In genomic region chr1:56432561-56432971, GRCh38 we compare ENCODE assay signal across 1 cellular context.
TF ChIP-seq lines count a peak whose summit lies in the region.

No MANE protein-coding gene starts in this region.

TF ChIP-seq in GM23338, 12 proteins besides CTCF, POLR2A, EP300 and RAD21:
- TF ChIP-seq, protein P1, sequence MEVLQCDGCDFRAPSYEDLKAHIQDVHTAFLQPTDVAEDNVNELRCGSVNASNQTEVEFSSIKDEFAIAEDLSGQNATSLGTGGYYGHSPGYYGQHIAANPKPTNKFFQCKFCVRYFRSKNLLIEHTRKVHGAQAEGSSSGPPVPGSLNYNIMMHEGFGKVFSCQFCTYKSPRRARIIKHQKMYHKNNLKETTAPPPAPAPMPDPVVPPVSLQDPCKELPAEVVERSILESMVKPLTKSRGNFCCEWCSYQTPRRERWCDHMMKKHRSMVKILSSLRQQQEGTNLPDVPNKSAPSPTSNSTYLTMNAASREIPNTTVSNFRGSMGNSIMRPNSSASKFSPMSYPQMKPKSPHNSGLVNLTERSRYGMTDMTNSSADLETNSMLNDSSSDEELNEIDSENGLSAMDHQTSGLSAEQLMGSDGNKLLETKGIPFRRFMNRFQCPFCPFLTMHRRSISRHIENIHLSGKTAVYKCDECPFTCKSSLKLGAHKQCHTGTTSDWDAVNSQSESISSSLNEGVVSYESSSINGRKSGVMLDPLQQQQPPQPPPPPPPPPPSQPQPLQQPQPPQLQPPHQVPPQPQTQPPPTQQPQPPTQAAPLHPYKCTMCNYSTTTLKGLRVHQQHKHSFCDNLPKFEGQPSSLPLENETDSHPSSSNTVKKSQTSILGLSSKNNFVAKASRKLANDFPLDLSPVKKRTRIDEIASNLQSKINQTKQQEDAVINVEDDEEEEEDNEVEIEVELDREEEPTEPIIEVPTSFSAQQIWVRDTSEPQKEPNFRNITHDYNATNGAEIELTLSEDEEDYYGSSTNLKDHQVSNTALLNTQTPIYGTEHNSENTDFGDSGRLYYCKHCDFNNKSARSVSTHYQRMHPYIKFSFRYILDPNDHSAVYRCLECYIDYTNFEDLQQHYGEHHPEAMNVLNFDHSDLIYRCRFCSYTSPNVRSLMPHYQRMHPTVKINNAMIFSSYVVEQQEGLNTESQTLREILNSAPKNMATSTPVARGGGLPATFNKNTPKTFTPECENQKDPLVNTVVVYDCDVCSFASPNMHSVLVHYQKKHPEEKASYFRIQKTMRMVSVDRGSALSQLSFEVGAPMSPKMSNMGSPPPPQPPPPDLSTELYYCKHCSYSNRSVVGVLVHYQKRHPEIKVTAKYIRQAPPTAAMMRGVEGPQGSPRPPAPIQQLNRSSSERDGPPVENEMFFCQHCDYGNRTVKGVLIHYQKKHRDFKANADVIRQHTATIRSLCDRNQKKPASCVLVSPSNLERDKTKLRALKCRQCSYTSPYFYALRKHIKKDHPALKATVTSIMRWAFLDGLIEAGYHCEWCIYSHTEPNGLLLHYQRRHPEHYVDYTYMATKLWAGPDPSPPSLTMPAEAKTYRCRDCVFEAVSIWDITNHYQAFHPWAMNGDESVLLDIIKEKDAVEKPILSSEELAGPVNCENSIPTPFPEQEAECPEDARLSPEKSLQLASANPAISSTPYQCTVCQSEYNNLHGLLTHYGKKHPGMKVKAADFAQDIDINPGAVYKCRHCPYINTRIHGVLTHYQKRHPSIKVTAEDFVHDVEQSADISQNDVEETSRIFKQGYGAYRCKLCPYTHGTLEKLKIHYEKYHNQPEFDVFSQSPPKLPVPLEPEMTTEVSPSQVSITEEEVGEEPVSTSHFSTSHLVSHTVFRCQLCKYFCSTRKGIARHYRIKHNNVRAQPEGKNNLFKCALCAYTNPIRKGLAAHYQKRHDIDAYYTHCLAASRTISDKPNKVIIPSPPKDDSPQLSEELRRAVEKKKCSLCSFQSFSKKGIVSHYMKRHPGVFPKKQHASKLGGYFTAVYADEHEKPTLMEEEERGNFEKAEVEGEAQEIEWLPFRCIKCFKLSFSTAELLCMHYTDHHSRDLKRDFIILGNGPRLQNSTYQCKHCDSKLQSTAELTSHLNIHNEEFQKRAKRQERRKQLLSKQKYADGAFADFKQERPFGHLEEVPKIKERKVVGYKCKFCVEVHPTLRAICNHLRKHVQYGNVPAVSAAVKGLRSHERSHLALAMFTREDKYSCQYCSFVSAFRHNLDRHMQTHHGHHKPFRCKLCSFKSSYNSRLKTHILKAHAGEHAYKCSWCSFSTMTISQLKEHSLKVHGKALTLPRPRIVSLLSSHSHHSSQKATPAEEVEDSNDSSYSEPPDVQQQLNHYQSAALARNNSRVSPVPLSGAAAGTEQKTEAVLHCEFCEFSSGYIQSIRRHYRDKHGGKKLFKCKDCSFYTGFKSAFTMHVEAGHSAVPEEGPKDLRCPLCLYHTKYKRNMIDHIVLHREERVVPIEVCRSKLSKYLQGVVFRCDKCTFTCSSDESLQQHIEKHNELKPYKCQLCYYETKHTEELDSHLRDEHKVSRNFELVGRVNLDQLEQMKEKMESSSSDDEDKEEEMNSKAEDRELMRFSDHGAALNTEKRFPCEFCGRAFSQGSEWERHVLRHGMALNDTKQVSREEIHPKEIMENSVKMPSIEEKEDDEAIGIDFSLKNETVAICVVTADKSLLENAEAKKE (CRISPR knock-in tag; IDR thresholded peaks at IDR 0.05), result no peak
- no peak for TF ChIP-seq EZH2phosphoT487 (IDR thresholded peaks at IDR 0.05; ENCODE audit: unreplicated experiment)
- TF ChIP-seq ETS1 (IDR thresholded peaks at IDR 0.05), result no peak
- no peak for TF ChIP-seq REST (IDR thresholded peaks at IDR 0.05; ENCODE audit: unreplicated experiment)
- TF ChIP-seq STAT1 (IDR thresholded peaks at IDR 0.05; ENCODE audit: unreplicated experiment), result no peak
- TF ChIP-seq CREB1 (CRISPR knock-in tag; IDR thresholded peaks at IDR 0.05; ENCODE audit: low read depth), result no peak
- TF ChIP-seq EZH2 (IDR thresholded peaks at IDR 0.05; ENCODE audit: low read depth, unreplicated experiment), result no peak
- TF ChIP-seq POLR2AphosphoS5 (IDR thresholded peaks at IDR 0.05; ENCODE audit: low read depth), result no peak
- no peak for TF ChIP-seq JUNB (IDR thresholded peaks at IDR 0.05; ENCODE audit: unreplicated experiment)
- TF ChIP-seq ZNF114 (CRISPR knock-in tag; IDR thresholded peaks at IDR 0.05), result no peak
- TF ChIP-seq ZNF331 (CRISPR knock-in tag; IDR thresholded peaks at IDR 0.05; ENCODE audit: low read depth), result no peak
- no peak for TF ChIP-seq NANOG (IDR thresholded peaks at IDR 0.05; ENCODE audit: borderline replicate concordance)
TF ChIP-seq in GM23338: peak in this region for 0.
